In genomic region chr5:122701640-122702523, GRCh38 we compare ENCODE assay signal across 10 cellular contexts.
DNase-seq lines count a peak whose midpoint lies in the region; ATAC-seq and TF ChIP-seq lines count a peak whose summit lies in the region.
"Had no signal": no experiment of that assay in that cellular context is flagged by ENCODE, and none has a peak within 500 bp of the region (broad histone marks: within the 10 kb centered on the region; RNA-seq: fewer than 3 reads in every experiment).

No MANE protein-coding gene starts in this region.

- peak overlapping the region; percentile 46 for H2BK120ac ChIP-seq in trophoblast cell (ENCODE audit: insufficient read depth, low read length, poor library complexity)

- intact Hi-C loops in activated CD4-positive, alpha-beta T cell treated with anti-CD3 and anti-CD28 coated beads for 36 hours (cut with DNase I, micrococcal nuclease) = no loop called here
- intact Hi-C loops in activated CD4-positive, alpha-beta T cell treated with anti-CD3 and anti-CD28 coated beads, Interleukin-2, amount 10 ng/mL, durations not matched to agents 24 days and 14 days (cut with micrococcal nuclease) = loop anchor here (10.0 kb wide), 1 partner anchor 913 kb away; no protein-coding TSS in a partner anchor
- intact Hi-C loops in lower leg skin (cut with DNase I; ENCODE audit: low total_unique reads) = loop anchor here (5.0 to 10.0 kb wide), 2 partner anchors 145 to 913 kb away; partner anchors contain the start of gene SNX24

- H3K4me3 Mint-ChIP-seq in activated CD4-positive, alpha-beta T cell treated with anti-CD3 and anti-CD28 coated beads for 36 hours = no peak overlapping the region
- H3K4me3 Mint-ChIP-seq in activated CD4-positive, alpha-beta T cell treated with anti-CD3 and anti-CD28 coated beads, Interleukin-2, amount 10 ng/mL, durations not matched to agents 24 days and 14 days = no peak overlapping the region

- peak; percentile 50 for DNase-seq in activated CD4-positive, alpha-beta T cell treated with anti-CD3 and anti-CD28 coated beads for 36 hours
- no peak for DNase-seq in activated CD4-positive, alpha-beta T cell treated with anti-CD3 and anti-CD28 coated beads, Interleukin-2, amount 10 ng/mL, durations not matched to agents 24 days and 14 days
- DNase-seq in trophoblast cell = no peak
- no peak for DNase-seq in lower leg skin (ENCODE audit: low spot score in 2 of 2)
- DNase-seq in dedifferentiated amniotic fluid mesenchymal stem cell (ENCODE audit: extremely low spot score) = no peak
- no peak for DNase-seq in hepatic stellate cell (ENCODE audit: low spot score)
- DNase-seq: NCI-H2171 had no signal

- no peak overlapping the region for H3K23ac ChIP-seq in trophoblast cell (ENCODE audit: low read length)

- H2AK5ac ChIP-seq in trophoblast cell (ENCODE audit: low read length) = no peak overlapping the region

- H3K9me3 Mint-ChIP-seq in activated CD4-positive, alpha-beta T cell treated with anti-CD3 and anti-CD28 coated beads for 36 hours (ENCODE audit: low read depth) = no peaks in the 10 kb centered on the region
- no peaks in the 10 kb centered on the region for H3K9me3 Mint-ChIP-seq in activated CD4-positive, alpha-beta T cell treated with anti-CD3 and anti-CD28 coated beads, Interleukin-2, amount 10 ng/mL, durations not matched to agents 24 days and 14 days

- H3K27ac ChIP-seq in trophoblast cell (ENCODE audit: low read depth, low read length) = no peak overlapping the region
- H3K27ac ChIP-seq: A549 had no signal

- no peaks in the 10 kb centered on the region for H3K36me3 ChIP-seq in trophoblast cell (ENCODE audit: control insufficient read depth in 1 of 2, insufficient read depth in 2 of 2, low read length in 2 of 2)

- H3K36me3 Mint-ChIP-seq in activated CD4-positive, alpha-beta T cell treated with anti-CD3 and anti-CD28 coated beads for 36 hours (ENCODE audit: low read depth) = no peaks in the 10 kb centered on the region
- no peaks in the 10 kb centered on the region for H3K36me3 Mint-ChIP-seq in activated CD4-positive, alpha-beta T cell treated with anti-CD3 and anti-CD28 coated beads, Interleukin-2, amount 10 ng/mL, durations not matched to agents 24 days and 14 days (ENCODE audit: low read depth)

- peak; percentile 91 for ATAC-seq in activated CD4-positive, alpha-beta T cell treated with anti-CD3 and anti-CD28 coated beads for 36 hours
- peak; percentile 98 for ATAC-seq in GM21619 (IDR thresholded peaks at IDR 0.05; ENCODE audit: unreplicated experiment)
- ATAC-seq in HG03460 (IDR thresholded peaks at IDR 0.05; ENCODE audit: unreplicated experiment) = peak; percentile 99
- ATAC-seq: A549 had no signal

- peaks cover 6% of the 10 kb centered on the region for H3K27me3 Mint-ChIP-seq in activated CD4-positive, alpha-beta T cell treated with anti-CD3 and anti-CD28 coated beads for 36 hours
- H3K27me3 Mint-ChIP-seq in activated CD4-positive, alpha-beta T cell treated with anti-CD3 and anti-CD28 coated beads, Interleukin-2, amount 10 ng/mL, durations not matched to agents 24 days and 14 days = peaks cover 3% of the 10 kb centered on the region

- no peaks in the 10 kb centered on the region for H3K27me3 ChIP-seq in trophoblast cell (ENCODE audit: insufficient read depth, low read length)

- H2BK12ac ChIP-seq in trophoblast cell (ENCODE audit: low read length) = peak overlapping the region; percentile 45

- no peaks in the 10 kb centered on the region for H3K79me2 ChIP-seq in trophoblast cell (ENCODE audit: control insufficient read depth, insufficient read depth, low read length, poor library complexity)

- H3K4me3 ChIP-seq in trophoblast cell (ENCODE audit: low read depth, low read length) (no peak overlapping the region), lower leg skin (ENCODE audit: low read depth, poor library complexity, severe bottlenecking) (no peak overlapping the region)
- H3K4me3 ChIP-seq: A549 had no signal

- H3K9ac ChIP-seq in trophoblast cell (ENCODE audit: low read length) = no peak overlapping the region

- H3K4me2 ChIP-seq in trophoblast cell (ENCODE audit: low read length) = no peak overlapping the region
- H3K4me2 ChIP-seq: A549 had no signal

- peaks cover 3% of the 10 kb centered on the region for H3K4me1 Mint-ChIP-seq in activated CD4-positive, alpha-beta T cell treated with anti-CD3 and anti-CD28 coated beads for 36 hours
- peaks cover 4% of the 10 kb centered on the region for H3K4me1 Mint-ChIP-seq in activated CD4-positive, alpha-beta T cell treated with anti-CD3 and anti-CD28 coated beads, Interleukin-2, amount 10 ng/mL, durations not matched to agents 24 days and 14 days

- H3K4me1 ChIP-seq in trophoblast cell (ENCODE audit: control insufficient read depth in 1 of 2, insufficient read depth in 2 of 2, low read length in 2 of 2) = peaks cover 4 to 5% of the 10 kb centered on the region in 2 experiments
- H3K4me1 ChIP-seq: A549 had no signal

- WGBS in trophoblast cell (ENCODE audit: extremely low coverage, insufficient coverage, insufficient read length) = no CpG with 5 or more reads among the region's 8 CpGs
- 82 to 88% methylated on average over 8 of the region's 8 CpGs for WGBS in lower leg skin, 2 donors

- no peak overlapping the region for H2BK5ac ChIP-seq in trophoblast cell (ENCODE audit: low read depth, low read length, poor library complexity)

- H2AFZ ChIP-seq in trophoblast cell (ENCODE audit: insufficient read depth, low read length, poor library complexity) = peak overlapping the region; percentile 76

- H3K4ac ChIP-seq in trophoblast cell (ENCODE audit: low read depth, low read length) = no peak overlapping the region

- no peak for TF ChIP-seq POLR2A in lower leg skin (IDR thresholded peaks at IDR 0.05)

- TF ChIP-seq CTCF in lower leg skin (IDR thresholded peaks at IDR 0.05) = no peak

- peak overlapping the region; percentile 33 for H4K91ac ChIP-seq in trophoblast cell (ENCODE audit: low read depth, low read length)

- CTCF ChIA-PET in activated CD4-positive, alpha-beta T cell treated with anti-CD3 and anti-CD28 coated beads for 36 hours (lab: Charles Lee) = no interaction called here

- H4K12ac ChIP-seq in trophoblast cell (ENCODE audit: low read depth, low read length) = no peak overlapping the region

- no peak overlapping the region for H3K27ac Mint-ChIP-seq in activated CD4-positive, alpha-beta T cell treated with anti-CD3 and anti-CD28 coated beads for 36 hours
- no peak overlapping the region for H3K27ac Mint-ChIP-seq in activated CD4-positive, alpha-beta T cell treated with anti-CD3 and anti-CD28 coated beads, Interleukin-2, amount 10 ng/mL, durations not matched to agents 24 days and 14 days

- H4K8ac ChIP-seq in trophoblast cell (ENCODE audit: low read depth, low read length) = no peak overlapping the region

- no peaks in the 10 kb centered on the region for H3K9me3 ChIP-seq in trophoblast cell (ENCODE audit: insufficient read depth, low read depth, low read length)
- H3K9me3 ChIP-seq: A549 had no signal

- POLR2A ChIA-PET in activated CD4-positive, alpha-beta T cell treated with anti-CD3 and anti-CD28 coated beads for 36 hours (lab: Charles Lee) = no interaction called here

- no peak overlapping the region for H3K18ac ChIP-seq in trophoblast cell (ENCODE audit: low read length)

- no peak overlapping the region for H3K14ac ChIP-seq in trophoblast cell (ENCODE audit: low read length)

- H3K79me1 ChIP-seq in trophoblast cell (ENCODE audit: low read length) = peaks cover 7% of the 10 kb centered on the region

Comparison
In these comparisons a context has a peak if more than half of its experiments do, and no peak if none do; other contexts are left out.
1. intact Hi-C loops: an anchor here in activated CD4-positive, alpha-beta T cell treated with anti-CD3 and anti-CD28 coated beads, Interleukin-2, amount 10 ng/mL, durations not matched to agents 24 days and 14 days (10.0 kb wide) and lower leg skin (5.0 to 10.0 kb wide); none called in activated CD4-positive, alpha-beta T cell treated with anti-CD3 and anti-CD28 coated beads for 36 hours.